ENCODE assay signal across 19 cellular contexts in genomic region chr6:1461207-1461606, GRCh38.
DNase-seq lines count a peak whose midpoint lies in the region; ATAC-seq and TF ChIP-seq lines count a peak whose summit lies in the region.
"Had no signal": no experiment of that assay in that cellular context is flagged by ENCODE, and none has a peak within 500 bp of the region (broad histone marks: within the 10 kb centered on the region; RNA-seq: fewer than 3 reads in every experiment).

No MANE protein-coding gene starts in this region.

- no peaks in the 10 kb centered on the region for H3K4me1 Mint-ChIP-seq in stimulated activated naive CD8-positive, alpha-beta T cell treated with anti-CD3 and anti-CD28 coated beads, Interleukin-15, amount 100 ng/mL, for 72 hours
- H3K4me1 Mint-ChIP-seq in Caco-2 (ENCODE audit: low read depth, unreplicated experiment) = no peaks in the 10 kb centered on the region
- no peaks in the 10 kb centered on the region for H3K4me1 Mint-ChIP-seq in CD4-positive, alpha-beta memory T cell
- H3K4me1 Mint-ChIP-seq: neural progenitor cell had no signal

- intact Hi-C loops in Caco-2 (cut with micrococcal nuclease; ENCODE audit: unreplicated experiment) (no loop called here), testis (cut with DNase I; ENCODE audit: low total_unique reads) (no loop called here)
- intact Hi-C loops in CD4-positive, alpha-beta memory T cell (cut with micrococcal nuclease) = no loop called here

- no peaks in the 10 kb centered on the region for H3K9me3 Mint-ChIP-seq in stimulated activated naive CD8-positive, alpha-beta T cell treated with anti-CD3 and anti-CD28 coated beads, Interleukin-15, amount 100 ng/mL, for 72 hours
- H3K9me3 Mint-ChIP-seq in Caco-2 (ENCODE audit: unreplicated experiment) = no peaks in the 10 kb centered on the region
- H3K9me3 Mint-ChIP-seq in CD4-positive, alpha-beta memory T cell = peaks cover 0 to 5% (median 0%) of the 10 kb centered on the region in 8 donors
- H3K9me3 Mint-ChIP-seq: activated T-cell treated with anti-CD3 and anti-CD28 coated beads, Interleukin-2, amount 50 U/mL, for 72 hours; dendritic cell treated with granulocyte-macrophage colony-stimulating factor and Interleukin-4, amounts not matched to agents 40 ng/mL and 50 ng/mL, for 4 days had no signal

- H3K9me3 ChIP-seq in RWPE2 (ENCODE audit: severe bottlenecking) = no peaks in the 10 kb centered on the region
- H3K9me3 ChIP-seq in Caco-2 = no peaks in the 10 kb centered on the region
- H3K9me3 ChIP-seq in testis = no peaks in the 10 kb centered on the region
- no peaks in the 10 kb centered on the region for H3K9me3 ChIP-seq in CD4-positive, alpha-beta memory T cell (ENCODE audit: control insufficient read depth in 1 of 2, low read length in 2 of 2)
- H3K9me3 ChIP-seq: transverse colon had no signal

- CTCF ChIA-PET in Caco-2 (lab: Charles Lee) = no interaction called here
- CTCF ChIA-PET in CD4-positive, alpha-beta memory T cell (lab: Charles Lee; ENCODE audit: partially characterized antibody) = no interaction called here

- WGBS in testis, 2 donors = 64% methylated on average over 2 of the region's 2 CpGs

- DNase-seq in stimulated activated naive CD8-positive, alpha-beta T cell treated with anti-CD3 and anti-CD28 coated beads, Interleukin-15, amount 100 ng/mL, for 72 hours = no peak
- no peak for DNase-seq in stimulated activated naive CD8-positive, alpha-beta T cell treated with anti-CD3 and anti-CD28 coated beads, Interleukin-15, Interleukin-2, amounts not matched to agents 100 U/mL and 50 U/mL, for 24 hours
- DNase-seq in RWPE2 (ENCODE audit: low spot score) (no peak), fibroblast of mammary gland (ENCODE audit: low read depth) (peak; percentile 68), Caco-2 (no peak), testis (no peak)
- no peak for DNase-seq in CD4-positive, alpha-beta memory T cell
- DNase-seq: 8988T; activated T-cell treated with anti-CD3 and anti-CD28 coated beads, Interleukin-2, amount 50 U/mL, for 72 hours; amniotic stem cell; NCI-H1694 treated with DMSO at 0.1 percent for 48 hours; NCI-H524; T1000; transverse colon had no signal

- H3K36me3 Mint-ChIP-seq in Caco-2 (ENCODE audit: insufficient read depth, unreplicated experiment) = no peaks in the 10 kb centered on the region
- no peaks in the 10 kb centered on the region for H3K36me3 Mint-ChIP-seq in CD4-positive, alpha-beta memory T cell
- H3K36me3 Mint-ChIP-seq: neural progenitor cell had no signal

- H3K27me3 ChIP-seq in RWPE2 (ENCODE audit: insufficient read depth, poor library complexity, severe bottlenecking) = no peaks in the 10 kb centered on the region
- H3K27me3 ChIP-seq in Caco-2 (replicated peaks; ENCODE audit: control insufficient read depth, insufficient read depth, low read length) = no peaks in the 10 kb centered on the region
- no peaks in the 10 kb centered on the region for H3K27me3 ChIP-seq in testis
- H3K27me3 ChIP-seq in CD4-positive, alpha-beta memory T cell (ENCODE audit: insufficient read depth, low read length) = no peaks in the 10 kb centered on the region
- H3K27me3 ChIP-seq: neural progenitor cell, right atrium auricular region had no signal

- TF ChIP-seq CTCF in RWPE2 (IDR thresholded peaks at IDR 0.05; ENCODE audit: poor library complexity, severe bottlenecking) (no peak), fibroblast of mammary gland (conservative IDR thresholded peaks at IDR 0.05; ENCODE audit: control insufficient read depth, insufficient read depth, low read depth, low read length) (no peak), Caco-2 (IDR thresholded peaks at IDR 0.05; ENCODE audit: insufficient read depth in 1 of 2, low read depth in 1 of 2, low read length in 1 of 2, severe bottlenecking in 1 of 2, unreplicated experiment in 1 of 2) (no peak), testis (IDR thresholded peaks at IDR 0.05) (no peak)

- H3K36me3 ChIP-seq in RWPE2 (ENCODE audit: low read depth) (no peaks in the 10 kb centered on the region), Caco-2 (ENCODE audit: control insufficient read depth, insufficient read depth, low read length) (no peaks in the 10 kb centered on the region), testis (ENCODE audit: low read depth, missing control alignments) (no peaks in the 10 kb centered on the region)
- H3K36me3 ChIP-seq in CD4-positive, alpha-beta memory T cell (ENCODE audit: insufficient read depth, low read length) = no peaks in the 10 kb centered on the region
- H3K36me3 ChIP-seq: neural progenitor cell, right atrium auricular region, transverse colon had no signal

- H3K27ac Mint-ChIP-seq in stimulated activated naive CD8-positive, alpha-beta T cell treated with anti-CD3 and anti-CD28 coated beads, Interleukin-15, amount 100 ng/mL, for 72 hours = no peak overlapping the region
- no peak overlapping the region for H3K27ac Mint-ChIP-seq in Caco-2 (ENCODE audit: unreplicated experiment)
- H3K27ac Mint-ChIP-seq in CD4-positive, alpha-beta memory T cell = no peak overlapping the region
- H3K27ac Mint-ChIP-seq: activated T-cell treated with anti-CD3 and anti-CD28 coated beads, Interleukin-2, amount 50 U/mL, for 72 hours; dendritic cell treated with granulocyte-macrophage colony-stimulating factor and Interleukin-4, amounts not matched to agents 40 ng/mL and 50 ng/mL, for 4 days; neural progenitor cell had no signal

- H3K4me3 Mint-ChIP-seq in stimulated activated naive CD8-positive, alpha-beta T cell treated with anti-CD3 and anti-CD28 coated beads, Interleukin-15, amount 100 ng/mL, for 72 hours = no peak overlapping the region
- no peak overlapping the region for H3K4me3 Mint-ChIP-seq in Caco-2 (ENCODE audit: unreplicated experiment)
- no peak overlapping the region for H3K4me3 Mint-ChIP-seq in CD4-positive, alpha-beta memory T cell
- H3K4me3 Mint-ChIP-seq: activated T-cell treated with anti-CD3 and anti-CD28 coated beads, Interleukin-2, amount 50 U/mL, for 72 hours; dendritic cell treated with granulocyte-macrophage colony-stimulating factor and Interleukin-4, amounts not matched to agents 40 ng/mL and 50 ng/mL, for 4 days; neural progenitor cell had no signal

- POLR2A ChIA-PET in Caco-2 (lab: Charles Lee) = no interaction called here
- POLR2A ChIA-PET in CD4-positive, alpha-beta memory T cell (lab: Charles Lee; ENCODE audit: partially characterized antibody) = no interaction called here

- peaks cover 11% of the 10 kb centered on the region for H3K4me1 ChIP-seq in RWPE2 (ENCODE audit: insufficient read depth, poor library complexity, severe bottlenecking)
- no peaks in the 10 kb centered on the region for H3K4me1 ChIP-seq in Caco-2
- H3K4me1 ChIP-seq in testis = no peaks in the 10 kb centered on the region
- no peaks in the 10 kb centered on the region for H3K4me1 ChIP-seq in CD4-positive, alpha-beta memory T cell (ENCODE audit: insufficient read depth, low read length)
- H3K4me1 ChIP-seq: neural progenitor cell, right atrium auricular region, transverse colon had no signal

- H3K27me3 Mint-ChIP-seq in stimulated activated naive CD8-positive, alpha-beta T cell treated with anti-CD3 and anti-CD28 coated beads, Interleukin-15, amount 100 ng/mL, for 72 hours = peaks cover 17% of the 10 kb centered on the region
- peaks cover 2% of the 10 kb centered on the region for H3K27me3 Mint-ChIP-seq in Caco-2 (ENCODE audit: insufficient read depth, unreplicated experiment)
- H3K27me3 Mint-ChIP-seq in CD4-positive, alpha-beta memory T cell = peaks cover 10 to 15% of the 10 kb centered on the region in 2 donors

- BruUV-seq in Caco-2 (replicated peaks; lab: Mats Ljungman, UMichigan) = no TSS peak

- H3K4me3 ChIP-seq in RWPE2 (ENCODE audit: severe bottlenecking) (no peak overlapping the region), fibroblast of mammary gland (ENCODE audit: control insufficient read depth, low read depth, low read length) (no peak overlapping the region), Caco-2 (ENCODE audit: low read depth, low read length) (no peak overlapping the region), testis (no peak overlapping the region)
- no peak overlapping the region for H3K4me3 ChIP-seq in CD4-positive, alpha-beta memory T cell (ENCODE audit: low read length in 2 of 2)
- H3K4me3 ChIP-seq: neural progenitor cell, right atrium auricular region, transverse colon had no signal

- ATAC-seq in stimulated activated naive CD8-positive, alpha-beta T cell treated with anti-CD3 and anti-CD28 coated beads, Interleukin-15, amount 100 ng/mL, for 72 hours = peak; percentile 46
- no peak for ATAC-seq in stimulated activated naive CD8-positive, alpha-beta T cell treated with anti-CD3 and anti-CD28 coated beads, Interleukin-15, Interleukin-2, amounts not matched to agents 100 U/mL and 50 U/mL, for 24 hours
- ATAC-seq in RWPE2 (ENCODE audit: low read depth) (peak; percentile 89), HG03378 (IDR thresholded peaks at IDR 0.05; ENCODE audit: unreplicated experiment) (no peak)
- ATAC-seq: Right ventricle myocardium inferior had no signal

- peak overlapping the region; percentile 35 for H3K27ac ChIP-seq in RWPE2 (ENCODE audit: poor library complexity, severe bottlenecking)
- H3K27ac ChIP-seq in testis = no peak overlapping the region
- no peak overlapping the region for H3K27ac ChIP-seq in CD4-positive, alpha-beta memory T cell (ENCODE audit: low read depth, low read length)
- H3K27ac ChIP-seq: neural progenitor cell, right atrium auricular region, transverse colon had no signal

- TF ChIP-seq POLR2A in testis (IDR thresholded peaks at IDR 0.05) = no peak

Comparison
In these comparisons a context has a peak if more than half of its experiments do, and no peak if none do; other contexts are left out.
1. ATAC-seq: peak in stimulated activated naive CD8-positive, alpha-beta T cell treated with anti-CD3 and anti-CD28 coated beads, Interleukin-15, amount 100 ng/mL, for 72 hours (single experiment) and RWPE2 (single experiment); none in stimulated activated naive CD8-positive, alpha-beta T cell treated with anti-CD3 and anti-CD28 coated beads, Interleukin-15, Interleukin-2, amounts not matched to agents 100 U/mL and 50 U/mL, for 24 hours (single experiment) and HG03378 (single experiment).